ENCODE assay signal across 8 cellular contexts in the genomic region with DNA sequence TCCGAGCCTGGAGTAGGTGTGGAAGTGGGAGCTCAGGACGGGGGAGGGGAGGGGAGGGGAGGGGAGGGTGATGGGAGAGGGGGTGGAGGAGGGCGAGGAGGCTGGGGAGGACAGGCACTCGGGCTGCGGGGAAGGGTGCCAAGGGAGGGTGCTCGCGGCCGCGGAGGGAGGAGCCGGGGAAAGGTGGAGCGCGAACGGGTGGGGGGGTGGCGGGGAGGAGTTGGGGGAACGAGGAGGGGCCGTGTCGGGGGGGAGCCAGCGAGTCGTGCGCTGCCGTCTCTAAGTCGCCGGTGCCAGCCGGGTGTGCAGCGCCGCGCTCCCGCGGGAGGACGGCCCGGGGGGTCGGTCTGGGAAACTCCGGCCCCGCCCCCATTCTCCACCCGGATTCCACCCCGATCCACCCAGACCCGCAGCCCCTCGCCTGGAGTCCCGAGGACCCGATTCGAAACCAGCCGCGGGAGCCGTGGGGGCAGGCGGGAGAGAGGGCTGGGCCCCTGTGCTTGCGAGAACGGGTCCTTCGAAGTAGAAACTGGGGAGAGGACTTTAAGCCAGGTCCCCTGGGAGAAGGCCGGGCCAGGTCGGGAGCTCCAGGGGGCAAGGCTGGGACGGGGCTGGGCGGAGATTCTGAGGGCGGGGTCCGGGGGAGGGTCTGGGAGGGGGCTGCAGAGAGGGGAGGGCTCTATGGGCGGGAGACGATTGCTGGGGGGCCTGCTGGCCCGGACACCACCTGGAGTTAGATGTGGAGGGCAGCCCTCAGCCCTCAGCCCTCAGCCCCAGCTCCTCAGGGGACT. TPM values are rescaled to one million over a fixed set of nuclear protein-coding genes. Genes with fewer than 3 reads are reported as not detected.
A peak's percentile ranks its signal among the peaks of the same experiment; 100 is the strongest.
DNase-seq lines count a peak whose midpoint lies in the region; ATAC-seq and TF ChIP-seq lines count a peak whose summit lies in the region.

A gene with protein sequence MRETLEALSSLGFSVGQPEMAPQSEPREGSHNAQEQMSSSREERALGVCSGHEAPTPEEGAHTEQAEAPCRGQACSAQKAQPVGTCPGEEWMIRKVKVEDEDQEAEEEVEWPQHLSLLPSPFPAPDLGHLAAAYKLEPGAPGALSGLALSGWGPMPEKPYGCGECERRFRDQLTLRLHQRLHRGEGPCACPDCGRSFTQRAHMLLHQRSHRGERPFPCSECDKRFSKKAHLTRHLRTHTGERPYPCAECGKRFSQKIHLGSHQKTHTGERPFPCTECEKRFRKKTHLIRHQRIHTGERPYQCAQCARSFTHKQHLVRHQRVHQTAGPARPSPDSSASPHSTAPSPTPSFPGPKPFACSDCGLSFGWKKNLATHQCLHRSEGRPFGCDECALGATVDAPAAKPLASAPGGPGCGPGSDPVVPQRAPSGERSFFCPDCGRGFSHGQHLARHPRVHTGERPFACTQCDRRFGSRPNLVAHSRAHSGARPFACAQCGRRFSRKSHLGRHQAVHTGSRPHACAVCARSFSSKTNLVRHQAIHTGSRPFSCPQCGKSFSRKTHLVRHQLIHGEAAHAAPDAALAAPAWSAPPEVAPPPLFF (minus strand): TSS at position 143 of the 791 bp plus-strand sequence. CDS start 2,556 bp downstream, outside the sequence.

- peaks cover 32% of the 10 kb centered on the region for H3K4me1 Mint-ChIP-seq in neural progenitor cell

- H3K4me3 ChIP-seq in DND-41 (ENCODE audit: low read depth in 1 of 2, low read length in 2 of 2) (peak within 1 kb of the TSS; percentile 48 to 86), fibroblast of villous mesenchyme (ENCODE audit: low read depth, low read length) (peak within 1 kb of the TSS; percentile 81), neural progenitor cell (peak within 1 kb of the TSS; percentile 88), aorta (ENCODE audit: low read length in 2 of 2) (peak within 1 kb of the TSS; percentile 56 to 71)

- ATAC-seq in DND-41 (ENCODE audit: insufficient read depth, low read depth) (peak; percentile 23), aorta (ENCODE audit: low FRiP score) (no peak), HG03159 (IDR thresholded peaks at IDR 0.05; ENCODE audit: unreplicated experiment) (no peak), GM19328 (IDR thresholded peaks at IDR 0.05; ENCODE audit: unreplicated experiment) (no peak)

- H3K27me3 Mint-ChIP-seq in neural progenitor cell (ENCODE audit: insufficient read depth, low read depth), result peaks cover 12% of the 10 kb centered on the region

- H3K9ac ChIP-seq in DND-41 (ENCODE audit: low read depth, low read length) (peak within 1 kb of the TSS; percentile 64), neural progenitor cell (no peak within 1 kb of the TSS)

- H3K9me3 ChIP-seq in DND-41 (ENCODE audit: insufficient read depth, low read length, severe bottlenecking), result no peaks in the 10 kb centered on the region
- no peaks in the 10 kb centered on the region for H3K9me3 ChIP-seq in neural progenitor cell (ENCODE audit: low read depth)
- H3K9me3 ChIP-seq in aorta (ENCODE audit: control insufficient read depth, low read length), result no peaks in the 10 kb centered on the region

- no peak for TF ChIP-seq CTCF in DND-41 (IDR thresholded peaks at IDR 0.05; ENCODE audit: borderline replicate concordance, extremely low read depth, low read length, poor library complexity, severe bottlenecking)
- no peak for TF ChIP-seq CTCF in fibroblast of villous mesenchyme (IDR thresholded peaks at IDR 0.05; ENCODE audit: insufficient read depth, low read depth, low read length)
- no peak for TF ChIP-seq CTCF in neural progenitor cell (IDR thresholded peaks at IDR 0.05)

- no peaks in the 10 kb centered on the region for H3K36me3 Mint-ChIP-seq in neural progenitor cell

- intact Hi-C loops in aorta (cut with DNase I), result loop anchor here (2.0 to 5.0 kb wide), 3 partner anchors 56 to 99 kb away; a partner anchor contains a TSS

- no peaks in the 10 kb centered on the region; the same call in 1 of the 2 replicates for H3K36me3 ChIP-seq in DND-41 (ENCODE audit: insufficient read depth, low read length)
- H3K36me3 ChIP-seq in neural progenitor cell, result no peaks in the 10 kb centered on the region
- no peaks in the 10 kb centered on the region for H3K36me3 ChIP-seq in aorta (ENCODE audit: control insufficient read depth in 1 of 2, insufficient read depth in 2 of 2, low read length in 1 of 2)

- H3K27me3 ChIP-seq in DND-41 (ENCODE audit: insufficient read depth, low read length, poor library complexity) (peaks cover 23% of the 10 kb centered on the region), neural progenitor cell (peaks cover 75% of the 10 kb centered on the region), aorta (ENCODE audit: control insufficient read depth in 1 of 2, insufficient read depth in 2 of 2, low read length in 1 of 2) (no peaks in the 10 kb centered on the region)

- peak within 1 kb of the TSS; percentile 87 for H3K4me3 Mint-ChIP-seq in neural progenitor cell

- WGBS in aorta, 2 donors, result 1% methylated on average over 19 to 56 of the region's 57 CpGs

- peak; percentile 63 for DNase-seq in DND-41
- peak; percentile 23 for DNase-seq in NCI-H2107 treated with DMSO at 0.1 percent for 48 hours (lab: John Stamatoyannopoulos, UW; ENCODE audit: unreplicated experiment)
- peak; percentile 36 for DNase-seq in activated T-helper 1 cell treated with Interleukin-2 at 50 U/mL for 16 hours (ENCODE audit: low read depth)
- DNase-seq in fibroblast of villous mesenchyme (ENCODE audit: low read depth), result peak; percentile 48
- DNase-seq in neural progenitor cell (ENCODE audit: low spot score), result peak; percentile 52
- peak; percentile 80 to 88 for DNase-seq in aorta

- H3K79me2 ChIP-seq in DND-41 (ENCODE audit: insufficient read depth, low read length) (no peaks in the 10 kb centered on the region), neural progenitor cell (ENCODE audit: low read depth) (no peaks in the 10 kb centered on the region)

- H3F3A ChIP-seq in neural progenitor cell (ENCODE audit: low read depth), result peaks cover 10% of the 10 kb centered on the region

- H2AFZ ChIP-seq in DND-41 (ENCODE audit: low read depth, low read length) (peak within 1 kb of the TSS; percentile 65), neural progenitor cell (replicated peaks) (no peak within 1 kb of the TSS)

- H3K27ac ChIP-seq in DND-41 (ENCODE audit: low read length) (peak within 1 kb of the TSS; percentile 55; the same call in 1 of the 2 replicates), neural progenitor cell (no peak within 1 kb of the TSS), aorta (ENCODE audit: low read depth in 1 of 2, low read length in 2 of 2) (no peak within 1 kb of the TSS)

- no peak within 1 kb of the TSS for H3K27ac Mint-ChIP-seq in neural progenitor cell

- H3K4me1 ChIP-seq in DND-41 (ENCODE audit: insufficient read depth, low read length), result peaks cover 23% of the 10 kb centered on the region
- H3K4me1 ChIP-seq in neural progenitor cell, result peaks cover 18% of the 10 kb centered on the region
- H3K4me1 ChIP-seq in aorta (ENCODE audit: control insufficient read depth in 1 of 2, insufficient read depth in 2 of 2, low read length in 2 of 2), result no peaks in the 10 kb centered on the region

- H3K4me2 ChIP-seq in DND-41 (ENCODE audit: insufficient read depth, low read length) (peak within 1 kb of the TSS; percentile 90), neural progenitor cell (peak within 1 kb of the TSS; percentile 97)

- H4K20me1 ChIP-seq in DND-41 (ENCODE audit: insufficient read depth, low read length), result peaks cover 13% of the 10 kb centered on the region
- peaks cover 15% of the 10 kb centered on the region for H4K20me1 ChIP-seq in neural progenitor cell (ENCODE audit: low read depth)

- no peaks in the 10 kb centered on the region for H3K9me3 Mint-ChIP-seq in neural progenitor cell

RNA-seq across cellular contexts. Expression of the gene that starts here (rescaled TPM):
- total RNA-seq in fibroblast of villous mesenchyme, result 1.3 and 1.6 TPM in 2 replicates
- 0.17 and 1.7 TPM in 2 replicates for total RNA-seq in neural progenitor cell (ENCODE audit: low replicate concordance)
- total RNA-seq in aorta, result 10 to 100 TPM; 13.3 to 18.5 TPM
- polyA plus RNA-seq in aorta, result 1 to 10 TPM; 2.1 to 5.7 TPM

Comparison
In these comparisons a context has a peak if more than half of its experiments do, and no peak if none do; other contexts are left out.
1. DNase-seq: peak in every context shown above with its lines; median percentile 84 in aorta; 63 in DND-41; 52 in neural progenitor cell; 48 in fibroblast of villous mesenchyme; 36 in activated T-helper 1 cell treated with Interleukin-2 at 50 U/mL for 16 hours; 23 in NCI-H2107 treated with DMSO at 0.1 percent for 48 hours.